ENCODE assay signal across 10 cellular contexts in genomic region chr12:111035578-111036301, GRCh38. TPM values are rescaled to one million over a fixed set of nuclear protein-coding genes. Genes with fewer than 3 reads are reported as not detected.
DNase-seq lines count a peak whose midpoint lies in the region; ATAC-seq, FAIRE-seq and TF ChIP-seq lines count a peak whose summit lies in the region.
"Had no signal": no experiment of that assay in that cellular context is flagged by ENCODE, and none has a peak within 500 bp of the region (broad histone marks: within the 10 kb centered on the region; RNA-seq: fewer than 3 reads in every experiment).

No MANE protein-coding gene starts in this region.

- no peaks in the 10 kb centered on the region for H3K36me3 ChIP-seq in CD8-positive, alpha-beta memory T cell (ENCODE audit: insufficient read depth, low read length)

- ATAC-seq in A549 (peak in 1 of 2 experiments; percentile 35; a peak in 3 of 6 replicates), T-cell (replicated peaks in 1 of 4) (peak in 1 of 4 experiments; percentile 12), HG03457 (IDR thresholded peaks at IDR 0.05; ENCODE audit: unreplicated experiment) (no peak), GM19463 (IDR thresholded peaks at IDR 0.05; ENCODE audit: unreplicated experiment) (no peak), left colon (no peak)

- no peak for TF ChIP-seq POLR2A in A549 (IDR thresholded peaks at IDR 0.05; ENCODE audit: low read length)

- TF ChIP-seq RAD21 in A549 (conservative IDR thresholded peaks at IDR 0.05 in 1 of 2, IDR thresholded peaks at IDR 0.05 in 1 of 2), result no peak

- POLR2A ChIA-PET in A549 (lab: Yijun Ruan, JAX) (no interaction called here), T-cell (lab: Charles Lee) (no interaction called here)
- POLR2A ChIA-PET in CD8-positive, alpha-beta memory T cell (lab: Charles Lee), result no interaction called here

- H3K4me1 ChIP-seq in A549, result peaks cover 21% of the 10 kb centered on the region
- H3K4me1 ChIP-seq in CD8-positive, alpha-beta memory T cell (ENCODE audit: insufficient read depth, low read length), result peaks cover 24% of the 10 kb centered on the region

- H3K9me3 ChIP-seq in A549, result no peaks in the 10 kb centered on the region
- no peaks in the 10 kb centered on the region for H3K9me3 ChIP-seq in CD8-positive, alpha-beta memory T cell (ENCODE audit: low read length)

- peaks cover 0 to 5% (median 1%) of the 10 kb centered on the region in 3 donors for H3K36me3 Mint-ChIP-seq in CD8-positive, alpha-beta memory T cell
- H3K36me3 Mint-ChIP-seq in T-cell, result no peaks in the 10 kb centered on the region

- H3K27ac Mint-ChIP-seq in CD8-positive, alpha-beta memory T cell, result peak overlapping the region in 2 of 8 donors; percentile 27 to 62
- peak overlapping the region in 1 of 2 donors; percentile 4 for H3K27ac Mint-ChIP-seq in T-cell

- H3K4me3 Mint-ChIP-seq in CD8-positive, alpha-beta memory T cell, result peak overlapping the region; percentile 45 to 82 (median 70)
- peak overlapping the region; percentile 67 to 88 (median 69) for H3K4me3 Mint-ChIP-seq in T-cell

- no peak for TF ChIP-seq EP300 in A549 (IDR thresholded peaks at IDR 0.05)

- intact Hi-C loops in left colon (cut with DNase I, micrococcal nuclease), result no loop called here

- no peaks in the 10 kb centered on the region for H3K9me3 Mint-ChIP-seq in CD8-positive, alpha-beta memory T cell
- H3K9me3 Mint-ChIP-seq in T-cell, result no peaks in the 10 kb centered on the region

- CTCF ChIA-PET in A549 (lab: Yijun Ruan, JAX) (interaction anchor here (0.6 to 0.7 kb wide), 3 partner anchors 31 to 363 kb away, joined by 3 read pairs; no protein-coding TSS in a partner anchor), T-cell (lab: Charles Lee) (no interaction called here)
- CTCF ChIA-PET in CD8-positive, alpha-beta memory T cell (lab: Charles Lee), result no interaction called here

- no peak for TF ChIP-seq CTCF in A549 (IDR thresholded peaks at IDR 0.05)

- 17% methylated on average over 36 of the region's 36 CpGs for WGBS in A549 (ENCODE audit: missing lambda C conversion rate)

- H3K4me1 Mint-ChIP-seq in CD8-positive, alpha-beta memory T cell, result peaks cover 16 to 36% (median 18%) of the 10 kb centered on the region in 3 donors
- H3K4me1 Mint-ChIP-seq in T-cell, result peaks cover 20 to 32% (median 22%) of the 10 kb centered on the region in 3 donors

- DNase-seq in A549 (ENCODE audit: low read depth in 1 of 2, low spot score in 1 of 2), result no peak
- no peak for DNase-seq in CD8-positive, alpha-beta memory T cell
- DNase-seq in T-cell, result no peak
- no peak for DNase-seq in AG08395 (ENCODE audit: low spot score)
- DNase-seq in left colon, result no peak
- DNase-seq: NCI-H1436 had no signal

- peaks cover 49% of the 10 kb centered on the region for H3K27me3 ChIP-seq in CD8-positive, alpha-beta memory T cell (ENCODE audit: insufficient read depth, low read length, poor library complexity, severe bottlenecking)

- no peak overlapping the region for H3K27ac ChIP-seq in A549
- no peak overlapping the region for H3K27ac ChIP-seq in CD8-positive, alpha-beta memory T cell (ENCODE audit: low read depth, low read length)

- H3K4me2 ChIP-seq in A549, result peak overlapping the region; percentile 100

- FAIRE-seq in A549 (lab: Jason Lieb, UNC), result no peak
- FAIRE-seq: RCC 7860 had no signal

- peak overlapping the region; percentile 61 for H3K4me3 ChIP-seq in A549
- H3K4me3 ChIP-seq in CD8-positive, alpha-beta memory T cell (ENCODE audit: low read length), result no peak overlapping the region
- peak overlapping the region; percentile 81 for H3K4me3 ChIP-seq in iPS-11a (ENCODE audit: low read depth, low read length)

- H3K27me3 Mint-ChIP-seq in CD8-positive, alpha-beta memory T cell, result peaks cover 35 to 69% of the 10 kb centered on the region in 2 donors
- H3K27me3 Mint-ChIP-seq in T-cell, result peaks cover 47 to 65% of the 10 kb centered on the region in 2 donors

TF ChIP-seq in A549, 52 proteins besides CTCF, POLR2A, EP300 and RAD21:
- no peak for TF ChIP-seq JUNB (IDR thresholded peaks at IDR 0.05)
- TF ChIP-seq FOSL2 (IDR thresholded peaks at IDR 0.05), result no peak
- TF ChIP-seq FOSL2 (CRISPR knock-in tag; IDR thresholded peaks at IDR 0.05), result no peak
- no peak for TF ChIP-seq CBX8 (IDR thresholded peaks at IDR 0.05)
- no peak for TF ChIP-seq FOXS1 (CRISPR knock-in tag; IDR thresholded peaks at IDR 0.05)
- no peak for TF ChIP-seq POLR2AphosphoS2 (conservative IDR thresholded peaks at IDR 0.05; ENCODE audit: low read length)
- TF ChIP-seq ZFP36 (IDR thresholded peaks at IDR 0.05; ENCODE audit: borderline replicate concordance, partially characterized antibody), result no peak
- TF ChIP-seq MAZ (IDR thresholded peaks at IDR 0.05; ENCODE audit: borderline replicate concordance, low read depth, low read length), result no peak
- TF ChIP-seq HES2 (IDR thresholded peaks at IDR 0.05), result no peak
- no peak for TF ChIP-seq ZNF302 (CRISPR knock-in tag; IDR thresholded peaks at IDR 0.05)
- TF ChIP-seq PBX3 (IDR thresholded peaks at IDR 0.05), result no peak
- TF ChIP-seq RNF2 (IDR thresholded peaks at IDR 0.05; ENCODE audit: borderline replicate concordance, low read depth), result no peak
- TF ChIP-seq NR3C1 (IDR thresholded peaks at IDR 0.05), result no peak
- TF ChIP-seq BHLHE40 (IDR thresholded peaks at IDR 0.05; ENCODE audit: low read depth, low read length), result no peak
- no peak for TF ChIP-seq MYC (IDR thresholded peaks at IDR 0.05; ENCODE audit: borderline replicate concordance, low read length)
- TF ChIP-seq HMGXB4 (CRISPR knock-in tag; IDR thresholded peaks at IDR 0.05; ENCODE audit: borderline replicate concordance), result no peak
- TF ChIP-seq HDAC2 (IDR thresholded peaks at IDR 0.05), result no peak
- no peak for TF ChIP-seq KDM5A (IDR thresholded peaks at IDR 0.05)

RNA-seq across cellular contexts. Expression of gene CUX2, which starts 1.8 kb away (rescaled TPM):
- 0.04 and 0.06 TPM in 2 replicates for polyA plus RNA-seq in A549 (2011; rRNA removed)
- 0.03 and 0.04 TPM in 2 replicates for polyA plus RNA-seq in A549 (2012; cell fraction: cytosol; rRNA removed)
- 0.02 and 0.05 TPM in 2 replicates for polyA plus RNA-seq in A549 (2012; cell fraction: nucleus; rRNA removed)
- 0.04 to 0.07 TPM (median 0.04 TPM) in 3 replicates for polyA plus RNA-seq in A549 (2017; fragmentation: RNase III; extraction: RNeasy Plus Mini Kit Qiagen cat#74134 plus additional on column Dnase treatment)
- polyA minus RNA-seq in A549 (2011; rRNA and poly(A)+ RNA removed), result 0.04 and 0.10 TPM in 2 replicates
- total RNA-seq in CD8-positive, alpha-beta memory T cell, result not detected
- not detected for polyA plus RNA-seq in CD8-positive, alpha-beta memory T cell
- under 1 TPM in 4 of 5 donors, not detected in 1; 0.10 to 0.85 (median 0.18) TPM for total RNA-seq in T-cell
- under 1 TPM in 1 of 2 donors, not detected in 1; 0.14 TPM for total RNA-seq in left colon
